In the genomic region with DNA sequence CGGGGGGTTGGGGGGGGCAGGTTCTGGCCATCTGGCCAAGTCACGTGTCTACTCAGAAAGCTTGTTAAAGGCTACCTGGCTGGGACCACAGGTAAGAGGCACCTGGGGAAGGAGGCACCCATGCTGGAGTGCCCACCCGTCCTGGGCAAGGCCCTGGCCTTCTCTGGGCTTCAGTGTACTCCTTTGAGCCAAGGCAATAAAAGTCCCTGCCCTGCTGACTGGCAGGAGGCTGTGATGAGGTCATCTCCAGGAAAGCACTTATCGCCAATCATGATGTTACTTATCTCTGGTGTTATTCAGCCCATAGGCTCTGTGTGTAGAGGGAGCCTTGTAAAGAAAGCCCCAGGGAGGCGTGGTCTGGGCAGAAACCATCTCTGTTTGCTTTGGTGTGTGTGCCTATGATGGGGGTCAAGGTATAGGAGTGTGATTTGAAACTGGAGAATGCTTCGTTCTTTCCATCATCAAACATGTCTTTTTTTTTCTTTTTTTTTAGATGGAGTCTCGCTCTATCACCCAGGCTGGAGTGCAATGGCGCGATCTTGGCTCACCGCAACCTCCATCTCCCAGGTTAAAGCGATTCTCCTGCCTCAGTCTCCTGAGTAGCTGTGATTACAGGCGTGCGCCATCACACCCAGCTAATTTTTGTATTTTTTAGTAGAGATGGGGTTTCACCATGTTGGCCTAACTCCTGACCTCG, we compare ENCODE assay signal across 8 cellular contexts. TPM values are rescaled to one million over a fixed set of nuclear protein-coding genes. Genes with fewer than 3 reads are reported as not detected.
DNase-seq lines count a peak whose midpoint lies in the region; ATAC-seq and TF ChIP-seq lines count a peak whose summit lies in the region.

No MANE protein-coding gene starts in this region.

- peaks cover 16% of the 10 kb centered on the region for H3K27me3 Mint-ChIP-seq in brain

- no peak overlapping the region for H2BK5ac ChIP-seq in mesenchymal stem cell (ENCODE audit: low read depth, low read length, poor library complexity, severe bottlenecking)

- no peak overlapping the region for H3K4me2 ChIP-seq in mesenchymal stem cell (ENCODE audit: low read length, poor library complexity, severe bottlenecking)

- H3K14ac ChIP-seq in mesenchymal stem cell (ENCODE audit: low read length in 2 of 2): no peak overlapping the region

- no peak overlapping the region for H4K91ac ChIP-seq in mesenchymal stem cell (ENCODE audit: low read length)

- TF ChIP-seq CTCF in brain (conservative IDR thresholded peaks at IDR 0.05): no peak

- peak overlapping the region in 1 of 2 experiments; percentile 55 for H3K18ac ChIP-seq in mesenchymal stem cell (ENCODE audit: low read depth in 1 of 2, low read length in 2 of 2)

- H3K79me1 ChIP-seq in mesenchymal stem cell (replicated peaks; ENCODE audit: low read length, poor library complexity, severe bottlenecking): no peaks in the 10 kb centered on the region

- no peak overlapping the region for H2AK5ac ChIP-seq in mesenchymal stem cell (ENCODE audit: low read length, severe bottlenecking)

- no peaks in the 10 kb centered on the region for H3K36me3 ChIP-seq in mesenchymal stem cell (ENCODE audit: control insufficient read depth in 1 of 2, insufficient read depth in 2 of 2, low read depth in 1 of 2, low read length in 2 of 2)

- H2AFZ ChIP-seq in mesenchymal stem cell (ENCODE audit: low read depth, low read length): no peak overlapping the region

- no peak overlapping the region for H3K23ac ChIP-seq in mesenchymal stem cell (ENCODE audit: low read length in 2 of 2)

- H3K4me1 Mint-ChIP-seq in brain: peaks cover 45% of the 10 kb centered on the region

- H3K4me3 ChIP-seq in mesenchymal stem cell (ENCODE audit: insufficient read depth in 1 of 2, low read depth in 1 of 2, low read length in 2 of 2): no peak overlapping the region

- DNase-seq in stimulated activated CD4-positive, alpha-beta T cell treated with anti-CD3 and anti-CD28 coated beads, Interleukin-15, amount 100 ng/mL, for 24 hours: peak; percentile 38
- DNase-seq in stimulated activated CD4-positive, alpha-beta T cell treated with anti-CD3 and anti-CD28 coated beads, Interleukin-12 subunit alpha, Interleukin-12 subunit beta, amount 100 ng/mL, for 4 hours: no peak
- peak; percentile 99 for DNase-seq in NCI-H510A (lab: John Stamatoyannopoulos, UW)
- DNase-seq in mesenchymal stem cell: peak; percentile 73
- no peak for DNase-seq in stimulated activated naive CD4-positive, alpha-beta T cell treated with Interleukin-2 at 50 U/mL for 16 hours (lab: John Stamatoyannopoulos, UW)

- no peaks in the 10 kb centered on the region for H3K9me3 ChIP-seq in mesenchymal stem cell (ENCODE audit: control insufficient read depth, low read length)

- no peaks in the 10 kb centered on the region for H3K27me3 ChIP-seq in mesenchymal stem cell (ENCODE audit: control insufficient read depth in 1 of 2, insufficient read depth in 1 of 2, low read length in 2 of 2)

- no peak overlapping the region for H3K9ac ChIP-seq in mesenchymal stem cell (ENCODE audit: low read length)

- peak overlapping the region in 3 of 5 experiments; percentile 58 to 90 (median 87) for H3K27ac Mint-ChIP-seq in brain

- no peak for ATAC-seq in HG03432 (IDR thresholded peaks at IDR 0.05; ENCODE audit: unreplicated experiment)
- no peak for ATAC-seq in HG03025 (IDR thresholded peaks at IDR 0.05; ENCODE audit: low FRiP score, unreplicated experiment)

- no peak overlapping the region for H2BK120ac ChIP-seq in mesenchymal stem cell (ENCODE audit: low read depth, low read length)

- peak overlapping the region in 1 of 5 experiments; percentile 60 for H3K4me3 Mint-ChIP-seq in brain

- 76% methylated on average over 11 of the region's 14 CpGs for WGBS in mesenchymal stem cell

- no peaks in the 10 kb centered on the region for H3K36me3 Mint-ChIP-seq in brain

- no peak overlapping the region for H2BK15ac ChIP-seq in mesenchymal stem cell (ENCODE audit: low read depth, poor library complexity, severe bottlenecking)

- peaks cover 0 to 7% (median 0%) of the 10 kb centered on the region in 5 experiments for H3K9me3 Mint-ChIP-seq in brain

- no peak overlapping the region for H2BK12ac ChIP-seq in mesenchymal stem cell (ENCODE audit: low read length in 2 of 2)

- H3K4me1 ChIP-seq in mesenchymal stem cell (ENCODE audit: control insufficient read depth, insufficient read depth, low read depth, low read length): peaks cover 27% of the 10 kb centered on the region

- no peak overlapping the region for H3K27ac ChIP-seq in mesenchymal stem cell (ENCODE audit: low read length, poor library complexity, severe bottlenecking)

- H3K4ac ChIP-seq in mesenchymal stem cell (ENCODE audit: low read depth in 1 of 2, low read length in 2 of 2): no peak overlapping the region

- no peak overlapping the region for H4K8ac ChIP-seq in mesenchymal stem cell (ENCODE audit: low read length)

RNA-seq across cellular contexts. Expression of gene CLDN4, which starts 2.5 kb away (rescaled TPM):
- 132 TPM for polyA plus RNA-seq in brain (ENCODE audit: insufficient read depth, low read depth, low replicate concordance)
- polyA plus RNA-seq in mesenchymal stem cell (2013, experiment 1 of 2): 0.18 TPM
- polyA plus RNA-seq in mesenchymal stem cell (2013, experiment 2 of 2): 0.14 TPM

RNA-seq across cellular contexts. Expression of gene METTL27, which starts 14.1 kb away (rescaled TPM):
- 23.2 TPM for polyA plus RNA-seq in brain (ENCODE audit: insufficient read depth, low read depth, low replicate concordance)
- polyA plus RNA-seq in mesenchymal stem cell (2013, experiment 1 of 2): 0.83 TPM
- 1.00 TPM for polyA plus RNA-seq in mesenchymal stem cell (2013, experiment 2 of 2)

RNA-seq across cellular contexts. Expression of gene TMEM270, which starts 32.7 kb away (rescaled TPM):
- 4.4 TPM for polyA plus RNA-seq in brain (ENCODE audit: insufficient read depth, low read depth, low replicate concordance)
- not detected for polyA plus RNA-seq in mesenchymal stem cell (2013, experiment 1 of 2)
- polyA plus RNA-seq in mesenchymal stem cell (2013, experiment 2 of 2): not detected

RNA-seq across cellular contexts. Expression of gene CLDN3, which starts 58.2 kb away (rescaled TPM):
- 116 TPM for polyA plus RNA-seq in brain (ENCODE audit: insufficient read depth, low read depth, low replicate concordance)
- not detected for polyA plus RNA-seq in mesenchymal stem cell (2013, experiment 1 of 2)
- not detected for polyA plus RNA-seq in mesenchymal stem cell (2013, experiment 2 of 2)

Comparison
In these comparisons a context has a peak if more than half of its experiments do, and no peak if none do; other contexts are left out.
1. DNase-seq: peak in stimulated activated CD4-positive, alpha-beta T cell treated with anti-CD3 and anti-CD28 coated beads, Interleukin-15, amount 100 ng/mL, for 24 hours (single experiment), NCI-H510A (single experiment) and mesenchymal stem cell (single experiment); none in stimulated activated CD4-positive, alpha-beta T cell treated with anti-CD3 and anti-CD28 coated beads, Interleukin-12 subunit alpha, Interleukin-12 subunit beta, amount 100 ng/mL, for 4 hours (single experiment) and stimulated activated naive CD4-positive, alpha-beta T cell treated with Interleukin-2 at 50 U/mL for 16 hours (single experiment).